8 cellular contexts compared by ENCODE assay signal in the genomic region with DNA sequence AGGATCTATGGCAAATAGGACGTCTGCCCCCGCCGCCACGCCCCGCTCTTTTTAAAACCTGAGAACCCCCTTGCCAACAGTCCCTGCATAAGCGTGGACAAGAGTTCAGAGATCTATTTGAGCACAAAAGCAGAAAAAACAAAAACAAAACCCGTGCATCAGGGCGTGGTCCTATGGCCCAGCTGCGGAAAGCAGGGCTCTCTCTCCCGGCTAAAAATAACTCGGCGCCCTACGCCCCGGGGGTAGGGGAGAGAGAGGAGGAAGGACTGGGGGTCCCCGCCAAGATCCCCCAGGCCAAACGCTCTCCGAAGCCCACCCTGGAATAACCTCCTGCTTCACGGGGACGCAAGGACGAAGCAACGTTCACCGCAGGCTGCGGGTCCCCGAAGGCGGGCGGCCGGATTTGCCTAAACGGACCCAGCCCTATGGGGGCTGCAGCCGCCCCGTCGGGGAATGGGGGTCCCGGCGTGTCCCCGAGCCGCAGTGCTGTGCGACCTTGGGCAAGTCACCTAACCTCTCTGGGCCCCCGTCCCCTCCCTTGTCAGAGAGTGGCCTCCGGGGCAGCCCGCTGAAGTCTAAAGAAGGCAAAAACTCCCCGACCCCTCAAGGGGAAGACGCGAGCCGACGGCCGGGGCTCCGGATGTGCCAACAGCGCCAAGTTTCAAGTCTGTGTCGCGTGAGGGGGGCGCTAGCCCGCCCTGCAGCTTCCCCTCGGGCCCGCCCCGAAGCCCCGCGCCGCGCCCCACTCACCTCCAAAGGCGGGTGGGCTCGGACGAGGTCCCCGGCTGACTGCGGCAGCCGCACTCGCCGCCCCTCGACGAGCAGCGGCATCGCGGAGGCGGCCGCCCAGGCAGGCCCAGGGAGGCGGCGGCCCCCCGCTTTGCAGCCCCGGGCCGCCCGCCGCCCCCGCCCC. TPM values are rescaled to one million over a fixed set of nuclear protein-coding genes. Genes with fewer than 3 reads are reported as not detected.
DNase-seq lines count a peak whose midpoint lies in the region; ATAC-seq and TF ChIP-seq lines count a peak whose summit lies in the region.

No MANE protein-coding gene starts in this region.

- DNase-seq in Right ventricle myocardium superior: peak; percentile 75
- no peak for DNase-seq in Right ventricle myocardium inferior (ENCODE audit: missing footprints)
- no peak for DNase-seq in HFFc6
- peak; percentile 72 for DNase-seq in NCI-H1105 (lab: John Stamatoyannopoulos, UW)
- DNase-seq in activated T-helper 2 cell treated with anti-CD3 and anti-CD28 coated beads, Interferon-gamma antibody, Interleukin-2, Interleukin-4, amounts not matched to agents 10 μg/mL and 5 μg/mL and 100 μg/mL, durations not matched to agents 14 hours and 24 hours and 36 hours (ENCODE audit: low spot score): no peak
- peak; percentile 59 for DNase-seq in right atrium auricular region (ENCODE audit: low spot score)
- peak; percentile 12 to 43 for DNase-seq in gastrocnemius medialis
- no peak for DNase-seq in GF-D8 (lab: John Stamatoyannopoulos, UW)

- peaks cover 14% of the 10 kb centered on the region for H3K4me1 Mint-ChIP-seq in HFFc6 (ENCODE audit: low read depth)
- H3K4me1 Mint-ChIP-seq in activated T-helper 2 cell treated with anti-CD3 and anti-CD28 coated beads, Interferon-gamma antibody, Interleukin-2, Interleukin-4, amounts not matched to agents 10 μg/mL and 5 μg/mL and 100 μg/mL, durations not matched to agents 14 hours and 24 hours and 36 hours (ENCODE audit: low read depth): peaks cover 18% of the 10 kb centered on the region

- H3K9me3 ChIP-seq in right atrium auricular region (no peaks in the 10 kb centered on the region), gastrocnemius medialis (no peaks in the 10 kb centered on the region)

- H3K27me3 Mint-ChIP-seq in HFFc6 (ENCODE audit: insufficient read depth): no peaks in the 10 kb centered on the region; the same call in 1 of the 2 replicates
- no peaks in the 10 kb centered on the region for H3K27me3 Mint-ChIP-seq in activated T-helper 2 cell treated with anti-CD3 and anti-CD28 coated beads, Interferon-gamma antibody, Interleukin-2, Interleukin-4, amounts not matched to agents 10 μg/mL and 5 μg/mL and 100 μg/mL, durations not matched to agents 14 hours and 24 hours and 36 hours (ENCODE audit: low read depth)

- in situ Hi-C loops in gastrocnemius medialis (cut with MboI; ENCODE audit: low sequenced_read_pairs in 4 of 4): no loop called here

- no peaks in the 10 kb centered on the region for H3K9me3 Mint-ChIP-seq in HFFc6
- no peaks in the 10 kb centered on the region for H3K9me3 Mint-ChIP-seq in activated T-helper 2 cell treated with anti-CD3 and anti-CD28 coated beads, Interferon-gamma antibody, Interleukin-2, Interleukin-4, amounts not matched to agents 10 μg/mL and 5 μg/mL and 100 μg/mL, durations not matched to agents 14 hours and 24 hours and 36 hours

- ATAC-seq in Right ventricle myocardium superior (ENCODE audit: poor library complexity): peak; percentile 31
- ATAC-seq in Right ventricle myocardium inferior: no peak
- ATAC-seq in gastrocnemius medialis: peak; percentile 26 to 31

- H3K27me3 ChIP-seq in right atrium auricular region (no peaks in the 10 kb centered on the region), gastrocnemius medialis (no peaks in the 10 kb centered on the region)

- intact Hi-C loops in Right ventricle myocardium superior (cut with DNase I): no loop called here
- intact Hi-C loops in Right ventricle myocardium inferior (cut with DNase I): no loop called here
- intact Hi-C loops in activated T-helper 2 cell treated with anti-CD3 and anti-CD28 coated beads, Interferon-gamma antibody, Interleukin-2, Interleukin-4, amounts not matched to agents 10 μg/mL and 5 μg/mL and 100 μg/mL, durations not matched to agents 14 hours and 24 hours and 36 hours (cut with micrococcal nuclease): no loop called here
- intact Hi-C loops in gastrocnemius medialis (cut with DNase I; ENCODE audit: low total_unique reads): no loop called here

- H3K36me3 Mint-ChIP-seq in HFFc6 (ENCODE audit: low read depth): peaks cover 20% of the 10 kb centered on the region; the same call in 1 of the 2 replicates
- H3K36me3 Mint-ChIP-seq in activated T-helper 2 cell treated with anti-CD3 and anti-CD28 coated beads, Interferon-gamma antibody, Interleukin-2, Interleukin-4, amounts not matched to agents 10 μg/mL and 5 μg/mL and 100 μg/mL, durations not matched to agents 14 hours and 24 hours and 36 hours (ENCODE audit: low read depth): peaks cover 22% of the 10 kb centered on the region

- H3K4me3 ChIP-seq in right atrium auricular region (peak overlapping the region; percentile 87 to 96), gastrocnemius medialis (peak overlapping the region; percentile 90 to 99 (median 98))

- peak overlapping the region; percentile 89 for H3K27ac ChIP-seq in right atrium auricular region
- H3K27ac ChIP-seq in gastrocnemius medialis: peak overlapping the region; percentile 83 to 89 (median 86)

- TF ChIP-seq POLR2A in gastrocnemius medialis (IDR thresholded peaks at IDR 0.05): peak; percentile 45 to 48

- H3K36me3 ChIP-seq in right atrium auricular region (peaks cover 8% of the 10 kb centered on the region), gastrocnemius medialis (peaks cover 0 to 15% of the 10 kb centered on the region in 2 donors)

- TF ChIP-seq CTCF in HFFc6 (IDR thresholded peaks at IDR 0.05): peak; percentile 53; the same call in 1 of the 2 replicates
- no peak for TF ChIP-seq CTCF in right atrium auricular region (IDR thresholded peaks at IDR 0.05)
- TF ChIP-seq CTCF in gastrocnemius medialis (IDR thresholded peaks at IDR 0.05 in 4 of 5, conservative IDR thresholded peaks at IDR 0.05 in 1 of 5): no peak

- H3K27ac Mint-ChIP-seq in HFFc6: peak overlapping the region; percentile 70
- H3K27ac Mint-ChIP-seq in activated T-helper 2 cell treated with anti-CD3 and anti-CD28 coated beads, Interferon-gamma antibody, Interleukin-2, Interleukin-4, amounts not matched to agents 10 μg/mL and 5 μg/mL and 100 μg/mL, durations not matched to agents 14 hours and 24 hours and 36 hours: no peak overlapping the region

- H3K4me3 Mint-ChIP-seq in HFFc6: peak overlapping the region; percentile 95
- H3K4me3 Mint-ChIP-seq in activated T-helper 2 cell treated with anti-CD3 and anti-CD28 coated beads, Interferon-gamma antibody, Interleukin-2, Interleukin-4, amounts not matched to agents 10 μg/mL and 5 μg/mL and 100 μg/mL, durations not matched to agents 14 hours and 24 hours and 36 hours (ENCODE audit: low read depth): peak overlapping the region; percentile 82

- H3K4me1 ChIP-seq in right atrium auricular region (peaks cover 0 to 19% of the 10 kb centered on the region in 2 donors), gastrocnemius medialis (peaks cover 5 to 9% of the 10 kb centered on the region in 2 donors)

RNA-seq across cellular contexts. Expression of gene NTAN1, which starts 0.5 kb away (rescaled TPM):
- total RNA-seq in Right ventricle myocardium superior (23.3 TPM), Right ventricle myocardium inferior (26.0 TPM), right atrium auricular region (10 to 100 TPM; 32.4 to 37.5 TPM), gastrocnemius medialis (10 to 100 TPM; 33.4 to 40.3 (median 35.8) TPM)
- total RNA-seq in HFFc6 (2021; fragmentation: NEBNext Ultra II Directional; extraction: Animal tissue kit (Norgen Biotek cat#: 25700)): 10 to 100 TPM; 42.7 to 56.0 (median 49.7) TPM
- 36.4 and 40.1 TPM in 2 replicates for total RNA-seq in activated T-helper 2 cell treated with anti-CD3 and anti-CD28 coated beads, Interferon-gamma antibody, Interleukin-2, Interleukin-4, amounts not matched to agents 10 μg/mL and 5 μg/mL and 100 μg/mL, durations not matched to agents 14 hours and 24 hours and 36 hours

RNA-seq across cellular contexts. Expression of gene RRN3, which starts 38.7 kb away (rescaled TPM):
- total RNA-seq in Right ventricle myocardium superior: 24.2 TPM
- total RNA-seq in Right ventricle myocardium inferior: 21.5 TPM
- total RNA-seq in HFFc6 (2021; fragmentation: NEBNext Ultra II Directional; extraction: Animal tissue kit (Norgen Biotek cat#: 25700)): 10 to 100 TPM; 27.8 to 36.3 (median 31.3) TPM
- total RNA-seq in activated T-helper 2 cell treated with anti-CD3 and anti-CD28 coated beads, Interferon-gamma antibody, Interleukin-2, Interleukin-4, amounts not matched to agents 10 μg/mL and 5 μg/mL and 100 μg/mL, durations not matched to agents 14 hours and 24 hours and 36 hours: 37.5 and 39.1 TPM in 2 replicates
- 10 to 100 TPM; 12.9 to 16.9 TPM for total RNA-seq in right atrium auricular region
- total RNA-seq in gastrocnemius medialis: 10 to 100 TPM; 32.8 to 76.4 (median 49.3) TPM

Comparison
In these comparisons a context has a peak if more than half of its experiments do, and no peak if none do; other contexts are left out.
1. DNase-seq: peak in Right ventricle myocardium superior (single experiment), NCI-H1105 (single experiment), right atrium auricular region (single experiment) and gastrocnemius medialis (2 of 2); none in Right ventricle myocardium inferior (single experiment), HFFc6 (single experiment), activated T-helper 2 cell treated with anti-CD3 and anti-CD28 coated beads, Interferon-gamma antibody, Interleukin-2, Interleukin-4, amounts not matched to agents 10 μg/mL and 5 μg/mL and 100 μg/mL, durations not matched to agents 14 hours and 24 hours and 36 hours (single experiment) and GF-D8 (single experiment).